ENCODE assay signal across 7 cellular contexts in genomic region chr5:112878760-112879159, GRCh38. TPM values are rescaled to one million over a fixed set of nuclear protein-coding genes. Genes with fewer than 3 reads are reported as not detected.
DNase-seq lines count a peak whose midpoint lies in the region; ATAC-seq and TF ChIP-seq lines count a peak whose summit lies in the region.

No MANE protein-coding gene starts in this region.

- no peak for TF ChIP-seq CTCF in HFFc6 (IDR thresholded peaks at IDR 0.05)
- TF ChIP-seq CTCF in choroid plexus epithelial cell (conservative IDR thresholded peaks at IDR 0.05; ENCODE audit: low read depth, low read length) = no peak
- TF ChIP-seq CTCF in esophagus muscularis mucosa (IDR thresholded peaks at IDR 0.05) = no peak

- H3K4me3 Mint-ChIP-seq in HFFc6 = no peak overlapping the region

- peaks cover 18% of the 10 kb centered on the region for H3K4me1 Mint-ChIP-seq in HFFc6 (ENCODE audit: low read depth)

- ATAC-seq in GM19324 (IDR thresholded peaks at IDR 0.05; ENCODE audit: low FRiP score, unreplicated experiment) = no peak

- intact Hi-C loops in esophagus muscularis mucosa (cut with DNase I) = no loop called here

- peaks cover 21% of the 10 kb centered on the region for H3K36me3 Mint-ChIP-seq in HFFc6 (ENCODE audit: low read depth)

- H3K9me3 ChIP-seq in esophagus muscularis mucosa = no peaks in the 10 kb centered on the region

- WGBS in esophagus muscularis mucosa = 81% methylated on average over 4 of the region's 4 CpGs

- H3K27ac ChIP-seq in esophagus muscularis mucosa (replicated peaks in 1 of 4) = no peak overlapping the region

- TF ChIP-seq EP300 in esophagus muscularis mucosa (IDR thresholded peaks at IDR 0.05) = no peak

- peaks cover 9 to 95% (median 52%) of the 10 kb centered on the region in 4 donors for H3K36me3 ChIP-seq in esophagus muscularis mucosa

- DNase-seq in HFFc6 (no peak), T-helper 22 cell (ENCODE audit: low read depth) (peak; percentile 60), choroid plexus epithelial cell (ENCODE audit: low read depth) (peak; percentile 67), SIG-M5 (lab: John Stamatoyannopoulos, UW) (no peak), esophagus muscularis mucosa (ENCODE audit: extremely low spot score) (no peak)
- peak; percentile 13 to 44 (median 36) for DNase-seq in stimulated activated CD4-positive, alpha-beta T cell treated with anti-CD3 and anti-CD28 coated beads, TNF-alpha, amount 100 ng/mL, for 48 hours (ENCODE audit: low read depth in 3 of 3)

- no peaks in the 10 kb centered on the region for H3K27me3 ChIP-seq in esophagus muscularis mucosa

- no peaks in the 10 kb centered on the region; the same call in 1 of the 2 replicates for H3K27me3 Mint-ChIP-seq in HFFc6 (ENCODE audit: insufficient read depth)

- H3K4me1 ChIP-seq in esophagus muscularis mucosa = peaks cover 0 to 17% (median 8%) of the 10 kb centered on the region in 4 donors

- H3K4me3 ChIP-seq in choroid plexus epithelial cell (ENCODE audit: low read depth, low read length) (no peak overlapping the region), esophagus muscularis mucosa (no peak overlapping the region)

- no peaks in the 10 kb centered on the region for H3K9me3 Mint-ChIP-seq in HFFc6

- H3K27ac Mint-ChIP-seq in HFFc6 = peak overlapping the region; percentile 32; the same call in 1 of the 2 replicates

- no peak for TF ChIP-seq POLR2A in esophagus muscularis mucosa (IDR thresholded peaks at IDR 0.05; ENCODE audit: low read depth)

RNA-seq across cellular contexts. Expression of gene SRP19, which starts 17.7 kb away (rescaled TPM):
- 10 to 100 TPM; 53.8 to 69.5 (median 58.9) TPM for total RNA-seq in HFFc6 (2021; fragmentation: NEBNext Ultra II Directional; extraction: Animal tissue kit (Norgen Biotek cat#: 25700))
- 10 to 100 TPM; 39.0 to 61.9 (median 55.0) TPM for total RNA-seq in esophagus muscularis mucosa

RNA-seq across cellular contexts. Expression of gene REEP5, which starts 43.3 kb away (rescaled TPM):
- 100 to 1,000 TPM in 4 of 6 experiments, 10 to 100 TPM in 2; 95.9 to 143 (median 107) TPM for total RNA-seq in HFFc6 (2021; fragmentation: NEBNext Ultra II Directional; extraction: Animal tissue kit (Norgen Biotek cat#: 25700))
- 10 to 100 TPM; 53.0 to 73.6 (median 62.2) TPM for total RNA-seq in esophagus muscularis mucosa

Comparison
In these comparisons a context has a peak if more than half of its experiments do, and no peak if none do; other contexts are left out.
1. DNase-seq: peak in T-helper 22 cell (single experiment), choroid plexus epithelial cell (single experiment) and stimulated activated CD4-positive, alpha-beta T cell treated with anti-CD3 and anti-CD28 coated beads, TNF-alpha, amount 100 ng/mL, for 48 hours (3 of 3); none in HFFc6 (single experiment), SIG-M5 (single experiment) and esophagus muscularis mucosa (single experiment).